ENCODE assay signal across 1 cellular context in genomic region chr9:131068076-131068816, GRCh38.
TF ChIP-seq lines count a peak whose summit lies in the region.

No MANE protein-coding gene starts in this region.

TF ChIP-seq in H1, 55 proteins besides CTCF, POLR2A, EP300 and RAD21:
- TF ChIP-seq TCF12 (IDR thresholded peaks at IDR 0.05; ENCODE audit: low read depth, low read length) (no peak), SIRT6 (IDR thresholded peaks at IDR 0.05; ENCODE audit: low read length) (no peak), JUN (IDR thresholded peaks at IDR 0.05; ENCODE audit: low read depth, low read length) (no peak), RXRA (IDR thresholded peaks at IDR 0.05; ENCODE audit: insufficient read depth, low read depth, low read length) (no peak), CTBP2 (IDR thresholded peaks at IDR 0.05; ENCODE audit: borderline replicate concordance, insufficient read depth, insufficient read length, low read length) (no peak), TAF1 (IDR thresholded peaks at IDR 0.05; ENCODE audit: low read depth, low read length) (no peak), BRCA1 (IDR thresholded peaks at IDR 0.05; ENCODE audit: low read depth, low read length) (no peak)
